In genomic region chr12:106984588-106985137, GRCh38 we compare ENCODE assay signal across 23 cellular contexts. TPM values are rescaled to one million over a fixed set of nuclear protein-coding genes. Genes with fewer than 3 reads are reported as not detected.
DNase-seq lines count a peak whose midpoint lies in the region; ATAC-seq and TF ChIP-seq lines count a peak whose summit lies in the region.
"Had no signal": no experiment of that assay in that cellular context is flagged by ENCODE, and none has a peak within 500 bp of the region (broad histone marks: within the 10 kb centered on the region; RNA-seq: fewer than 3 reads in every experiment).

No MANE protein-coding gene starts in this region.

- no peaks in the 10 kb centered on the region for H3K9me3 ChIP-seq in aorta (ENCODE audit: control insufficient read depth, low read length)
- H3K9me3 ChIP-seq: breast epithelium, SJSA1, thoracic aorta had no signal

- peaks cover 0 to 2% of the 10 kb centered on the region in 2 donors for H3K4me1 ChIP-seq in aorta (ENCODE audit: control insufficient read depth in 1 of 2, insufficient read depth in 2 of 2, low read length in 2 of 2)

- H3K4me3 Mint-ChIP-seq in natural killer cell = no peak overlapping the region
- no peak overlapping the region for H3K4me3 Mint-ChIP-seq in natural killer cell treated with Interleukin-12 subunit alpha and Interleukin-12 subunit beta and Interleukin-15 and Interleukin-18, amount 100 ng/mL, for 72 hours
- H3K4me3 Mint-ChIP-seq in central memory CD8-positive, alpha-beta T cell = no peak overlapping the region
- H3K4me3 Mint-ChIP-seq in stimulated activated effector memory CD8-positive, alpha-beta T cell treated with anti-CD3 and anti-CD28 coated beads, Interleukin-12 subunit alpha, Interleukin-12 subunit beta, amount 100 ng/mL, for 72 hours = no peak overlapping the region
- H3K4me3 Mint-ChIP-seq: dendritic cell treated with granulocyte-macrophage colony-stimulating factor and Interleukin-4, amounts not matched to agents 40 ng/mL and 50 ng/mL, for 4 days had no signal

- WGBS in aorta, 2 donors = 96 to 97% methylated on average over 6 of the region's 6 CpGs

- intact Hi-C loops in natural killer cell (cut with micrococcal nuclease) (loop anchor here (10.0 kb wide), 1 partner anchor 110 kb away; the partner anchor contains the start of gene CRY1), aorta (cut with DNase I) (no loop called here)

- no peaks in the 10 kb centered on the region for H3K9me3 Mint-ChIP-seq in natural killer cell
- H3K9me3 Mint-ChIP-seq in natural killer cell treated with Interleukin-12 subunit alpha and Interleukin-12 subunit beta and Interleukin-15 and Interleukin-18, amount 100 ng/mL, for 72 hours = peaks cover 4% of the 10 kb centered on the region
- H3K9me3 Mint-ChIP-seq in central memory CD8-positive, alpha-beta T cell = peaks cover 6% of the 10 kb centered on the region
- no peaks in the 10 kb centered on the region for H3K9me3 Mint-ChIP-seq in stimulated activated effector memory CD8-positive, alpha-beta T cell treated with anti-CD3 and anti-CD28 coated beads, Interleukin-12 subunit alpha, Interleukin-12 subunit beta, amount 100 ng/mL, for 72 hours
- H3K9me3 Mint-ChIP-seq: dendritic cell treated with granulocyte-macrophage colony-stimulating factor and Interleukin-4, amounts not matched to agents 40 ng/mL and 50 ng/mL, for 4 days had no signal

- no peaks in the 10 kb centered on the region for H3K36me3 ChIP-seq in aorta (ENCODE audit: control insufficient read depth in 1 of 2, insufficient read depth in 2 of 2, low read length in 1 of 2)
- H3K36me3 ChIP-seq: breast epithelium, thoracic aorta had no signal

- H3K27me3 ChIP-seq in aorta (ENCODE audit: control insufficient read depth in 1 of 2, insufficient read depth in 2 of 2, low read length in 1 of 2) = no peaks in the 10 kb centered on the region
- H3K27me3 ChIP-seq: breast epithelium, foreskin keratinocyte, SJSA1 had no signal

- DNase-seq in natural killer cell (no peak), OCI-M1 (lab: John Stamatoyannopoulos, UW) (peak; percentile 82), NCI-H1417 (lab: John Stamatoyannopoulos, UW) (no peak), aorta (no peak)
- no peak for DNase-seq in natural killer cell treated with Interleukin-12 subunit alpha and Interleukin-12 subunit beta and Interleukin-15 and Interleukin-18, amount 100 ng/mL, for 72 hours (ENCODE audit: low spot score)
- DNase-seq in central memory CD8-positive, alpha-beta T cell (ENCODE audit: low spot score in 2 of 2) = no peak
- no peak for DNase-seq in stimulated activated effector memory CD8-positive, alpha-beta T cell treated with anti-CD3 and anti-CD28 coated beads, Interleukin-12 subunit alpha, Interleukin-12 subunit beta, amount 100 ng/mL, for 72 hours (ENCODE audit: low spot score in 2 of 2)
- DNase-seq: activated CD8-positive, alpha-beta memory T cell treated with anti-CD3 and anti-CD28 coated beads, Interleukin-2, amount 50 U/mL, for 4 hours; EL; foreskin keratinocyte; hippocampal formation; islet precursor cell; MM.1S; NCI-H1694 treated with DMSO at 0.1 percent for 48 hours; stimulated activated CD8-positive, alpha-beta memory T cell treated with anti-CD3 and anti-CD28 coated beads, Interleukin-4, amount 100 ng/mL, for 48 hours had no signal

- H3K4me1 Mint-ChIP-seq in natural killer cell = peaks cover 24 to 50% of the 10 kb centered on the region in 2 donors
- H3K4me1 Mint-ChIP-seq in natural killer cell treated with Interleukin-12 subunit alpha and Interleukin-12 subunit beta and Interleukin-15 and Interleukin-18, amount 100 ng/mL, for 72 hours (ENCODE audit: low read depth in 2 of 2) = peaks cover 35 to 46% of the 10 kb centered on the region in 2 donors
- H3K4me1 Mint-ChIP-seq in central memory CD8-positive, alpha-beta T cell = peaks cover 38% of the 10 kb centered on the region
- H3K4me1 Mint-ChIP-seq in stimulated activated effector memory CD8-positive, alpha-beta T cell treated with anti-CD3 and anti-CD28 coated beads, Interleukin-12 subunit alpha, Interleukin-12 subunit beta, amount 100 ng/mL, for 72 hours = peaks cover 51% of the 10 kb centered on the region

- no peaks in the 10 kb centered on the region for H3K27me3 Mint-ChIP-seq in natural killer cell (ENCODE audit: low read depth in 2 of 2)
- no peaks in the 10 kb centered on the region for H3K27me3 Mint-ChIP-seq in natural killer cell treated with Interleukin-12 subunit alpha and Interleukin-12 subunit beta and Interleukin-15 and Interleukin-18, amount 100 ng/mL, for 72 hours
- H3K27me3 Mint-ChIP-seq in central memory CD8-positive, alpha-beta T cell = no peaks in the 10 kb centered on the region
- H3K27me3 Mint-ChIP-seq: IgD-negative memory B cell, progenitor cell of endocrine pancreas had no signal

- H3K27ac ChIP-seq in aorta (ENCODE audit: low read depth in 1 of 2, low read length in 2 of 2) = no peak overlapping the region
- H3K27ac ChIP-seq: breast epithelium, foreskin keratinocyte, SJSA1, thoracic aorta had no signal

- ATAC-seq in natural killer cell = no peak
- ATAC-seq in natural killer cell treated with Interleukin-12 subunit alpha and Interleukin-12 subunit beta and Interleukin-15 and Interleukin-18, amount 100 ng/mL, for 72 hours = no peak
- ATAC-seq in central memory CD8-positive, alpha-beta T cell (replicated peaks; ENCODE audit: extremely low read depth, poor library complexity, severe bottlenecking) = no peak
- no peak for ATAC-seq in stimulated activated effector memory CD8-positive, alpha-beta T cell treated with anti-CD3 and anti-CD28 coated beads, Interleukin-12 subunit alpha, Interleukin-12 subunit beta, amount 100 ng/mL, for 72 hours
- no peak for ATAC-seq in aorta (ENCODE audit: low FRiP score)
- ATAC-seq: foreskin keratinocyte, Panc1 had no signal

- no peaks in the 10 kb centered on the region for H3K36me3 Mint-ChIP-seq in natural killer cell
- H3K36me3 Mint-ChIP-seq in natural killer cell treated with Interleukin-12 subunit alpha and Interleukin-12 subunit beta and Interleukin-15 and Interleukin-18, amount 100 ng/mL, for 72 hours = peaks cover 26% of the 10 kb centered on the region
- H3K36me3 Mint-ChIP-seq in central memory CD8-positive, alpha-beta T cell (ENCODE audit: insufficient read depth) = peaks cover 10% of the 10 kb centered on the region
- peaks cover 24% of the 10 kb centered on the region for H3K36me3 Mint-ChIP-seq in stimulated activated effector memory CD8-positive, alpha-beta T cell treated with anti-CD3 and anti-CD28 coated beads, Interleukin-12 subunit alpha, Interleukin-12 subunit beta, amount 100 ng/mL, for 72 hours

- no peak for TF ChIP-seq CTCF in natural killer cell (IDR thresholded peaks at IDR 0.05)

- no peak overlapping the region for H3K4me3 ChIP-seq in aorta (ENCODE audit: low read length in 2 of 2)
- H3K4me3 ChIP-seq: breast epithelium, lung, SJSA1, thoracic aorta had no signal

- H3K27ac Mint-ChIP-seq in natural killer cell = peak overlapping the region; percentile 7 to 78
- peak overlapping the region in 1 of 2 donors; percentile 0 for H3K27ac Mint-ChIP-seq in natural killer cell treated with Interleukin-12 subunit alpha and Interleukin-12 subunit beta and Interleukin-15 and Interleukin-18, amount 100 ng/mL, for 72 hours
- peak overlapping the region; percentile 3 for H3K27ac Mint-ChIP-seq in central memory CD8-positive, alpha-beta T cell (ENCODE audit: low read depth)
- H3K27ac Mint-ChIP-seq in stimulated activated effector memory CD8-positive, alpha-beta T cell treated with anti-CD3 and anti-CD28 coated beads, Interleukin-12 subunit alpha, Interleukin-12 subunit beta, amount 100 ng/mL, for 72 hours = peak overlapping the region; percentile 63
- H3K27ac Mint-ChIP-seq: dendritic cell treated with granulocyte-macrophage colony-stimulating factor and Interleukin-4, amounts not matched to agents 40 ng/mL and 50 ng/mL, for 4 days; IgD-negative memory B cell; progenitor cell of endocrine pancreas had no signal

RNA-seq across cellular contexts. Expression of gene MTERF2, which starts 2.3 kb away (rescaled TPM):
- total RNA-seq in natural killer cell (10 to 100 TPM; 12.5 to 24.0 (median 15.1) TPM), aorta (10 to 100 TPM in 1 of 2 donors, 1 to 10 TPM in 1; 8.5 to 11.0 TPM)
- 1 to 10 TPM; 8.0 to 9.0 TPM for total RNA-seq in natural killer cell treated with Interleukin-12 subunit alpha and Interleukin-12 subunit beta and Interleukin-15 and Interleukin-18, amount 100 ng/mL, for 72 hours
- 10 to 100 TPM in 1 of 2 donors, 1 to 10 TPM in 1; 6.5 to 20.1 TPM for polyA plus RNA-seq in aorta

RNA-seq across cellular contexts. Expression of gene TMEM263, which starts 29.0 kb away (rescaled TPM):
- total RNA-seq in natural killer cell (10 to 100 TPM; 24.1 to 37.5 (median 34.4) TPM), aorta (10 to 100 TPM; 55.5 to 78.9 TPM)
- total RNA-seq in natural killer cell treated with Interleukin-12 subunit alpha and Interleukin-12 subunit beta and Interleukin-15 and Interleukin-18, amount 100 ng/mL, for 72 hours = 10 to 100 TPM; 31.2 to 42.7 TPM
- 10 to 100 TPM; 30.2 to 40.2 TPM for polyA plus RNA-seq in aorta
